In genomic region chr10:101233443-101233842, GRCh38 we compare ENCODE assay signal across 2 cellular contexts.
TF ChIP-seq lines count a peak whose summit lies in the region.

No MANE protein-coding gene starts in this region.

TF ChIP-seq in GM23338, 12 proteins besides CTCF, POLR2A, EP300 and RAD21:
- TF ChIP-seq ZNF331 (CRISPR knock-in tag; IDR thresholded peaks at IDR 0.05; ENCODE audit: low read depth) (no peak), EZH2phosphoT487 (IDR thresholded peaks at IDR 0.05; ENCODE audit: unreplicated experiment) (no peak), EZH2 (IDR thresholded peaks at IDR 0.05; ENCODE audit: low read depth, unreplicated experiment) (peak; percentile 48)
- TF ChIP-seq, protein P1, sequence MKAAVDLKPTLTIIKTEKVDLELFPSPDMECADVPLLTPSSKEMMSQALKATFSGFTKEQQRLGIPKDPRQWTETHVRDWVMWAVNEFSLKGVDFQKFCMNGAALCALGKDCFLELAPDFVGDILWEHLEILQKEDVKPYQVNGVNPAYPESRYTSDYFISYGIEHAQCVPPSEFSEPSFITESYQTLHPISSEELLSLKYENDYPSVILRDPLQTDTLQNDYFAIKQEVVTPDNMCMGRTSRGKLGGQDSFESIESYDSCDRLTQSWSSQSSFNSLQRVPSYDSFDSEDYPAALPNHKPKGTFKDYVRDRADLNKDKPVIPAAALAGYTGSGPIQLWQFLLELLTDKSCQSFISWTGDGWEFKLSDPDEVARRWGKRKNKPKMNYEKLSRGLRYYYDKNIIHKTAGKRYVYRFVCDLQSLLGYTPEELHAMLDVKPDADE (IDR thresholded peaks at IDR 0.05): no peak

TF ChIP-seq in K562, 482 proteins besides CTCF, POLR2A, EP300 and RAD21:
- TF ChIP-seq NR2C2 (CRISPR knock-in tag; IDR thresholded peaks at IDR 0.05) (no peak), NR2C2 (tag; IDR thresholded peaks at IDR 0.05) (no peak), NELFE (IDR thresholded peaks at IDR 0.05; ENCODE audit: insufficient read depth, insufficient read length) (no peak), RBM25 (IDR thresholded peaks at IDR 0.05; ENCODE audit: low read depth, low read length, severe bottlenecking) (peak; percentile 70), ZBTB11 (CRISPR knock-in tag; IDR thresholded peaks at IDR 0.05) (no peak), BMI1 (IDR thresholded peaks at IDR 0.05; ENCODE audit: low read length) (no peak), ZNF584 (CRISPR knock-in tag; IDR thresholded peaks at IDR 0.05; ENCODE audit: low read depth) (no peak), ZFP36 (IDR thresholded peaks at IDR 0.05; ENCODE audit: low read depth, low read length, partially characterized antibody) (peak; percentile 60)
TF ChIP-seq in K562: peak in this region for 2.
